In genomic region chr13:27172495-27172842, GRCh38 we compare ENCODE assay signal across 8 cellular contexts. TPM values are rescaled to one million over a fixed set of nuclear protein-coding genes. Genes with fewer than 3 reads are reported as not detected.
A peak's percentile ranks its signal among the peaks of the same experiment; 100 is the strongest.
DNase-seq lines count a peak whose midpoint lies in the region; ATAC-seq, FAIRE-seq and TF ChIP-seq lines count a peak whose summit lies in the region.

No MANE protein-coding gene starts in this region.

- H3K4me3 ChIP-seq in GM12875 (ENCODE audit: low read depth, low read length): peak overlapping the region; percentile 73
- H3K4me3 ChIP-seq in K562: peak overlapping the region; percentile 69
- peak overlapping the region in 2 of 3 donors; percentile 76 to 92 for H3K4me3 ChIP-seq in liver (ENCODE audit: low read depth in 1 of 3, low read length in 3 of 3)

- peak overlapping the region in 1 of 2 experiments; percentile 59; a peak in 2 of 4 replicates for H3K9ac ChIP-seq in K562 (ENCODE audit: insufficient read depth in 1 of 2, low read depth in 2 of 2, low read length in 2 of 2)
- peak overlapping the region; percentile 82 to 88 for H3K9ac ChIP-seq in liver (ENCODE audit: low read depth in 1 of 2, low read length in 2 of 2)

- H2AFZ ChIP-seq in K562 (ENCODE audit: low read depth, low read length): peak overlapping the region; percentile 87

- no peaks in the 10 kb centered on the region for H3K27me3 ChIP-seq in K562 (ENCODE audit: control insufficient read depth in 2 of 2, insufficient read depth in 2 of 2, low read length in 2 of 2)
- no peaks in the 10 kb centered on the region for H3K27me3 ChIP-seq in liver (ENCODE audit: control insufficient read depth in 4 of 4, insufficient read depth in 4 of 4, low read length in 3 of 4)

- H3K9me3 ChIP-seq in K562 (replicated peaks; ENCODE audit: control insufficient read depth, insufficient read depth, low read depth, low read length) (no peaks in the 10 kb centered on the region), liver (ENCODE audit: control insufficient read depth in 4 of 4, low read length in 3 of 4) (no peaks in the 10 kb centered on the region)

- no peaks in the 10 kb centered on the region for H3K9me1 ChIP-seq in K562 (ENCODE audit: control insufficient read depth, insufficient read depth, low read length)

- no peak for TF ChIP-seq POLR2A in K562 (conservative IDR thresholded peaks at IDR 0.05)

- peak overlapping the region; percentile 77 for H3K4me2 ChIP-seq in K562 (ENCODE audit: insufficient read depth, low read length)

- DNase-seq in NCI-H748 (lab: John Stamatoyannopoulos, UW; ENCODE audit: unreplicated experiment) (peak; percentile 63), K562 (ENCODE audit: extremely low read depth in 1 of 4, low spot score in 3 of 4) (peak in 2 of 4 experiments; percentile 23 to 40), type B pancreatic cell (ENCODE audit: extremely low spot score, unreplicated experiment) (no peak), DMS153 treated with DMSO at 0.1 percent for 48 hours (lab: John Stamatoyannopoulos, UW; ENCODE audit: unreplicated experiment) (no peak), NCI-H2227 (lab: John Stamatoyannopoulos, UW; ENCODE audit: unreplicated experiment) (no peak)

- TF ChIP-seq RAD21 in K562 (CRISPR knock-in tag; conservative IDR thresholded peaks at IDR 0.05 in 1 of 2, IDR thresholded peaks at IDR 0.05 in 1 of 2) (no peak), liver (IDR thresholded peaks at IDR 0.05) (no peak)

- H3K27ac Mint-ChIP-seq in type B pancreatic cell: peak overlapping the region; percentile 71

- H3K36me3 Mint-ChIP-seq in type B pancreatic cell: no peaks in the 10 kb centered on the region

- BruUV-seq in K562 (replicated peaks; lab: Mats Ljungman, UMichigan): TSS peak; percentile 79

- FAIRE-seq in K562 (lab: Jason Lieb, UNC): no peak

- H3K4me1 ChIP-seq in K562 (replicated peaks in 1 of 2; ENCODE audit: control insufficient read depth in 2 of 2, insufficient read depth in 2 of 2, low read length in 2 of 2): peaks cover 3 to 34% of the 10 kb centered on the region in 2 experiments; a peak in 4 of 5 replicates
- peaks cover 0 to 29% (median 20%) of the 10 kb centered on the region in 4 donors for H3K4me1 ChIP-seq in liver (ENCODE audit: control insufficient read depth in 4 of 4, insufficient read depth in 4 of 4, low read length in 3 of 4)

- H3K79me2 ChIP-seq in K562 (ENCODE audit: control insufficient read depth, insufficient read depth, low read length): peaks cover 37% of the 10 kb centered on the region

- no peak for ATAC-seq in K562
- no peak for ATAC-seq in GM18907 (IDR thresholded peaks at IDR 0.05; ENCODE audit: unreplicated experiment)

- POLR2A ChIA-PET in K562 (lab: Yijun Ruan, JAX): interaction anchor here (0.5 to 1.7 kb wide), 3 partner anchors 11 to 138 kb away, joined by 3 to 8 read pairs (median 3); no protein-coding TSS in a partner anchor

- peaks cover 17% of the 10 kb centered on the region for H4K20me1 ChIP-seq in K562 (replicated peaks; ENCODE audit: control insufficient read depth, insufficient read depth, low read length)

- H3K27ac ChIP-seq in K562 (ENCODE audit: extremely low read depth, low read depth, low read length) (peak overlapping the region; percentile 83), liver (ENCODE audit: low read depth in 1 of 2, low read length in 2 of 2) (peak overlapping the region; percentile 97 to 99)

- TF ChIP-seq CTCF in GM12875 (IDR thresholded peaks at IDR 0.05; ENCODE audit: borderline replicate concordance, insufficient read depth, low read depth, low read length) (no peak), K562 (IDR thresholded peaks at IDR 0.05 in 2 of 3, conservative IDR thresholded peaks at IDR 0.05 in 1 of 3; ENCODE audit: insufficient read depth in 2 of 3, low read depth in 1 of 3, low read length in 3 of 3) (no peak), liver (IDR thresholded peaks at IDR 0.05; ENCODE audit: low read depth, low read length, missing input control) (no peak), type B pancreatic cell (conservative IDR thresholded peaks at IDR 0.05) (no peak)

- peak overlapping the region; percentile 88 for H3K4me3 Mint-ChIP-seq in type B pancreatic cell

- H3K27me3 Mint-ChIP-seq in type B pancreatic cell: no peaks in the 10 kb centered on the region

- 5% methylated on average over 3 of the region's 3 CpGs for WGBS in K562 (ENCODE audit: insufficient coverage, low coverage, missing lambda C conversion rate)
- 44% methylated on average over 3 of the region's 3 CpGs for WGBS in liver

- intact Hi-C loops in K562 (cut with micrococcal nuclease): loop anchor here (5.0 kb wide), 1 partner anchor 190 kb away; no protein-coding TSS in a partner anchor

- in situ Hi-C loops in K562 (cut with MboI): no loop called here

- H3K4me1 Mint-ChIP-seq in type B pancreatic cell (ENCODE audit: unreplicated experiment): peaks cover 26% of the 10 kb centered on the region

- H3K36me3 ChIP-seq in K562 (ENCODE audit: control insufficient read depth, insufficient read depth, low read length): no peaks in the 10 kb centered on the region
- H3K36me3 ChIP-seq in liver (ENCODE audit: control insufficient read depth in 4 of 4, insufficient read depth in 3 of 4, low read depth in 1 of 4, low read length in 3 of 4): no peaks in the 10 kb centered on the region

- no peak for TF ChIP-seq EP300 in K562 (IDR thresholded peaks at IDR 0.05; ENCODE audit: low read length)

- CTCF ChIA-PET in K562 (lab: Yijun Ruan, JAX; ENCODE audit: low intra/inter-chr PET ratio): no interaction called here

- H3K9me3 Mint-ChIP-seq in type B pancreatic cell: no peaks in the 10 kb centered on the region

TF ChIP-seq in K562, 482 proteins besides CTCF, POLR2A, EP300 and RAD21 (continues in another document):
- TF ChIP-seq ZNF699 (CRISPR knock-in tag; IDR thresholded peaks at IDR 0.05; ENCODE audit: insufficient replicate concordance) (no peak), GTF2E2 (tag; IDR thresholded peaks at IDR 0.05) (0 out of 2 replicates have a peak, but pooled peaks have one; percentile 31), SIRT6 (IDR thresholded peaks at IDR 0.05; ENCODE audit: low read depth, low read length) (no peak), MXI1 (IDR thresholded peaks at IDR 0.05; ENCODE audit: low read depth, low read length) (no peak), SMAD2 (IDR thresholded peaks at IDR 0.05; ENCODE audit: low read depth, low read length) (no peak), SREBF2 (CRISPR knock-in tag; IDR thresholded peaks at IDR 0.05) (no peak), YY1 (IDR thresholded peaks at IDR 0.05; ENCODE audit: borderline replicate concordance in 1 of 3, control insufficient read depth in 1 of 3, extremely low read depth in 1 of 3, insufficient read depth in 3 of 3, insufficient read length in 1 of 3, insufficient replicate concordance in 2 of 3, low read depth in 1 of 3, low read length in 2 of 3) (no peak), NELFE (IDR thresholded peaks at IDR 0.05; ENCODE audit: insufficient read depth, insufficient read length) (no peak), TRIM24 (IDR thresholded peaks at IDR 0.05) (no peak)

TF ChIP-seq in liver, 16 proteins besides CTCF, POLR2A, EP300 and RAD21:
- TF ChIP-seq YY1 (IDR thresholded peaks at IDR 0.05): peak; percentile 8
- no peak for TF ChIP-seq EGR1 (IDR thresholded peaks at IDR 0.05; ENCODE audit: low read depth in 2 of 2)

RNA-seq across cellular contexts. Expression of gene USP12, which starts 0.9 kb away (rescaled TPM):
- total RNA-seq in K562 (2011; cell fraction: chromatin; rRNA removed; ENCODE audit: low replicate concordance): 13.2 and 38.3 TPM in 2 replicates
- total RNA-seq in K562 (2011; cell fraction: nucleolus; rRNA removed): 9.5 and 10.5 TPM in 2 replicates
- total RNA-seq in K562 (2011; cell fraction: nucleoplasm; rRNA removed): 21.6 and 39.0 TPM in 2 replicates
- total RNA-seq in K562 (2014; rRNA removed) (7.8 and 8.9 TPM in 2 replicates), K562 (2014; rRNA removed; fragmentation: Illumina TruSeq; extraction: Trizol) (17.2 and 18.1 TPM in 2 replicates), K562 (2015; rRNA removed; fragmentation: Illumina TruSeq; extraction: Trizol) (11.1 and 13.3 TPM in 2 replicates), K562 (2021) (12.7 and 13.1 TPM in 2 replicates), liver (10 to 100 TPM; 17.2 to 43.7 TPM), type B pancreatic cell (ENCODE audit: low replicate concordance) (17.3 and 19.1 TPM in 2 replicates)
- polyA plus RNA-seq in K562 (2011; rRNA removed) (13.8 and 20.5 TPM in 2 replicates), K562 (2014; fragmentation: Illumina TruSeq; extraction: Trizol) (11.7 and 15.3 TPM in 2 replicates), K562 (2014; fragmentation: Nextera tagmentation; extraction: Ambion mirVana) (1 to 10 TPM; 1.8 to 5.1 TPM), K562 (2014; rRNA removed) (11.0 and 14.0 TPM in 2 replicates), liver (1 to 10 TPM; 5.7 to 6.6 TPM)
- 2.3 and 4.2 TPM in 2 replicates for polyA plus RNA-seq in K562 (2011; cell fraction: cytosol; rRNA removed)
- polyA plus RNA-seq in K562 (2011; cell fraction: nucleus; rRNA removed): 7.5 and 8.8 TPM in 2 replicates
- 12.3 and 14.4 TPM in 2 replicates for polyA plus RNA-seq in K562 (2012)
- 18.9 and 19.8 TPM in 2 replicates for polyA minus RNA-seq in K562 (2011; rRNA and poly(A)+ RNA removed)
- 4.2 and 6.3 TPM in 2 replicates for polyA minus RNA-seq in K562 (2011; cell fraction: cytosol; rRNA and poly(A)+ RNA removed)
- polyA minus RNA-seq in K562 (2011; cell fraction: nucleus; rRNA and poly(A)+ RNA removed): 11.3 and 17.3 TPM in 2 replicates
